ENCODE assay signal across 20 cellular contexts in the genomic region with DNA sequence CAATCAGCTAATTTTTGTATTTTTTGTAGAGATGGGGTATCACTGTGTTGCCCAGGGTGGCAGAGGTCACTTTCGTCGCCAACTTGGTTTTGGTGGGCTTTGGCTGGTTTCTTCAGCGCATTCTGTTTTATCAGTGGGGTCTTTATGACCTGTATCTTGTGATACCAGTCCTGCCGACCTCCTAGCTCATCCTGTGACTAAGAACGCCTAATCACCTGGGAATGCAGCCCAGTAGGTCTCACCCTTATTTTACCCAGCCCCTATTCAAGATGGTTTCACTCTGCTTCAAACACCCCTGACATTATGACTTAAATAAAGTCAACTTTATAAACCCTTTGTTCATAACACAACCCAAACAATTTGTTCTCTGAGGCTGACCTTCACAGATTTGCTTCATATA. TPM values are rescaled to one million over a fixed set of nuclear protein-coding genes. Genes with fewer than 3 reads are reported as not detected.
DNase-seq lines count a peak whose midpoint lies in the region; ATAC-seq, FAIRE-seq and TF ChIP-seq lines count a peak whose summit lies in the region.
"Had no signal": no experiment of that assay in that cellular context is flagged by ENCODE, and none has a peak within 500 bp of the region (broad histone marks: within the 10 kb centered on the region; RNA-seq: fewer than 3 reads in every experiment).

No MANE protein-coding gene starts in this region.

- H3K9me1 ChIP-seq in keratinocyte (ENCODE audit: control insufficient read depth, extremely low read depth, insufficient read depth, low read length) = no peaks in the 10 kb centered on the region

- peaks cover 22% of the 10 kb centered on the region for H3K4me1 Mint-ChIP-seq in neural crest cell

- FAIRE-seq in HepG2 (lab: Jason Lieb, UNC) (no peak), keratinocyte (lab: Jason Lieb, UNC) (no peak)
- FAIRE-seq: A549, D721Med, GM12892, GM18507 had no signal

- H3K4me3 Mint-ChIP-seq in neural crest cell = peak overlapping the region; percentile 46
- H3K4me3 Mint-ChIP-seq: CD4-positive, alpha-beta T cell; H9 had no signal

- H3K27ac Mint-ChIP-seq in neural crest cell (ENCODE audit: unreplicated experiment) = no peak overlapping the region
- H3K27ac Mint-ChIP-seq: CD4-positive, alpha-beta T cell; H9 had no signal

- ATAC-seq in HepG2 (no peak), right lobe of liver (no peak), GM18511 (IDR thresholded peaks at IDR 0.05; ENCODE audit: unreplicated experiment) (no peak)
- ATAC-seq: A549 had no signal

- POLR2A ChIA-PET in HepG2 (lab: Yijun Ruan, JAX) = no interaction called here

- dilution Hi-C loops in keratinocyte (cut with MboI; ENCODE audit: extremely low pct_ligation_motif_present, low sequenced_read_pairs) = no loop called here

- DNase-seq in HepG2 (ENCODE audit: low spot score) (no peak), right lobe of liver (no peak), keratinocyte (ENCODE audit: low read depth, low spot score) (no peak), neural crest cell (ENCODE audit: low read depth, low spot score) (no peak), suprapubic skin (ENCODE audit: low spot score in 2 of 2) (no peak), SKM-1 (lab: John Stamatoyannopoulos, UW; ENCODE audit: unreplicated experiment) (no peak)
- no peak for DNase-seq in activated T-cell treated with anti-CD3 and anti-CD28 coated beads, Interleukin-2, amount 50 U/mL, for 1 hour
- DNase-seq: Caco-2, GDM1, GOT3 had no signal

- WGBS in HepG2 (ENCODE audit: low lambda C conversion rate) = 44% methylated on average over 5 of the region's 5 CpGs
- WGBS in right lobe of liver (ENCODE audit: insufficient coverage, low coverage, low lambda C conversion rate, missing lambda C conversion rate) = 91% methylated on average over 4 of the region's 5 CpGs
- WGBS in suprapubic skin = 77% methylated on average over 5 of the region's 5 CpGs

- TF ChIP-seq CTCF in HepG2 (CRISPR knock-in tag; IDR thresholded peaks at IDR 0.05) (no peak), right lobe of liver (IDR thresholded peaks at IDR 0.05) (no peak), keratinocyte (optimal IDR thresholded peaks at IDR 0.05 in 1 of 3, IDR thresholded peaks at IDR 0.05 in 1 of 3, conservative IDR thresholded peaks at IDR 0.05 in 1 of 3; ENCODE audit: extremely low read depth in 1 of 3, insufficient read depth in 2 of 3, low read length in 3 of 3) (no peak), neural crest cell (conservative IDR thresholded peaks at IDR 0.05) (no peak), suprapubic skin (IDR thresholded peaks at IDR 0.05) (no peak)

- H3K27me3 Mint-ChIP-seq in neural crest cell (ENCODE audit: low read depth) = peaks cover 22% of the 10 kb centered on the region

- no peak for TF ChIP-seq RAD21 in HepG2 (CRISPR knock-in tag; IDR thresholded peaks at IDR 0.05)

- peak overlapping the region; percentile 56 for H3K4me2 ChIP-seq in HepG2 (ENCODE audit: low read depth, low read length)
- H3K4me2 ChIP-seq in keratinocyte (ENCODE audit: control insufficient read depth, extremely low read depth, insufficient read depth, low read depth, low read length) = peak overlapping the region; percentile 14
- H3K4me2 ChIP-seq: A549 had no signal

- no peak for TF ChIP-seq POLR2A in HepG2 (IDR thresholded peaks at IDR 0.05; ENCODE audit: insufficient read depth in 1 of 2, low read depth in 2 of 2, low read length in 2 of 2)
- TF ChIP-seq POLR2A in right lobe of liver (IDR thresholded peaks at IDR 0.05) = no peak
- TF ChIP-seq POLR2A in suprapubic skin (IDR thresholded peaks at IDR 0.05) = no peak

- H3K27ac ChIP-seq in HepG2 (ENCODE audit: extremely low read length, insufficient read depth, low read length) (no peak overlapping the region), right lobe of liver (no peak overlapping the region), keratinocyte (ENCODE audit: control insufficient read depth, insufficient read depth, low read length) (no peak overlapping the region), suprapubic skin (no peak overlapping the region)
- H3K27ac ChIP-seq: 22Rv1, A549, C4-2B had no signal

- TF ChIP-seq EP300 in HepG2 (IDR thresholded peaks at IDR 0.05; ENCODE audit: low read depth in 2 of 2, low read length in 2 of 2) (no peak), HepG2 (CRISPR knock-in tag; IDR thresholded peaks at IDR 0.05; ENCODE audit: borderline replicate concordance) (no peak), suprapubic skin (IDR thresholded peaks at IDR 0.05) (no peak)

- in situ Hi-C loops in HepG2 (cut with HindIII; ENCODE audit: extremely low pct_ligation_motif_present, low pct_unique_long_range_greater_than_20kb) = loop anchor here (5.0 kb wide), 1 partner anchor 87 kb away; a partner anchor contains a TSS

- BruUV-seq in HepG2 (replicated peaks; lab: Mats Ljungman, UMichigan) = no TSS peak

- H2AFZ ChIP-seq in HepG2 (ENCODE audit: low read length) (no peak overlapping the region), keratinocyte (ENCODE audit: control insufficient read depth, low read length) (peak overlapping the region; percentile 31)

- intact Hi-C loops in HepG2 (cut with micrococcal nuclease; ENCODE audit: unreplicated experiment) (loop anchor here (5.0 kb wide), 1 partner anchor 173 kb away; no protein-coding TSS in a partner anchor), right lobe of liver (cut with DNase I) (loop anchor here in 1 of 2 donors (10.0 kb wide), 1 partner anchor 89 kb away; a partner anchor contains a TSS)

- no peaks in the 10 kb centered on the region for H3K36me3 ChIP-seq in HepG2 (replicated peaks in 1 of 2; ENCODE audit: control insufficient read depth in 1 of 2, insufficient read depth in 2 of 2, low read length in 2 of 2)
- no peaks in the 10 kb centered on the region for H3K36me3 ChIP-seq in right lobe of liver
- no peaks in the 10 kb centered on the region for H3K36me3 ChIP-seq in keratinocyte (ENCODE audit: control insufficient read depth in 2 of 2, extremely low read depth in 1 of 2, insufficient read depth in 2 of 2, low read length in 2 of 2)
- H3K36me3 ChIP-seq in suprapubic skin = no peaks in the 10 kb centered on the region

- no peaks in the 10 kb centered on the region for H3K9me3 Mint-ChIP-seq in neural crest cell

- peaks cover 0 to 14% of the 10 kb centered on the region in 2 experiments; a peak in 2 of 5 replicates for H3K27me3 ChIP-seq in HepG2 (ENCODE audit: control insufficient read depth in 1 of 2, insufficient read depth in 2 of 2, low read length in 2 of 2)
- no peaks in the 10 kb centered on the region for H3K27me3 ChIP-seq in right lobe of liver
- no peaks in the 10 kb centered on the region for H3K27me3 ChIP-seq in keratinocyte (ENCODE audit: control insufficient read depth, extremely low read depth, insufficient read depth, low read length)
- H3K27me3 ChIP-seq in suprapubic skin = no peaks in the 10 kb centered on the region

- no peaks in the 10 kb centered on the region for H3K9me3 ChIP-seq in HepG2 (ENCODE audit: low read length)
- H3K9me3 ChIP-seq in right lobe of liver = no peaks in the 10 kb centered on the region
- no peaks in the 10 kb centered on the region for H3K9me3 ChIP-seq in keratinocyte (ENCODE audit: control insufficient read depth, low read depth, low read length)
- no peaks in the 10 kb centered on the region for H3K9me3 ChIP-seq in suprapubic skin

- H3K36me3 Mint-ChIP-seq in neural crest cell (ENCODE audit: low read depth) = peaks cover 6% of the 10 kb centered on the region

- H3K9ac ChIP-seq in HepG2 (ENCODE audit: insufficient read depth, low read depth, low read length) (no peak overlapping the region), keratinocyte (ENCODE audit: control insufficient read depth, extremely low read depth, insufficient read depth, low read length) (no peak overlapping the region)

- H4K20me1 ChIP-seq in HepG2 (ENCODE audit: insufficient read depth, low read length) = no peaks in the 10 kb centered on the region
- no peaks in the 10 kb centered on the region for H4K20me1 ChIP-seq in keratinocyte (ENCODE audit: control insufficient read depth, extremely low read depth, insufficient read depth, low read length)

- peaks cover 59% of the 10 kb centered on the region for H3K4me1 ChIP-seq in HepG2 (ENCODE audit: insufficient read depth, low read length)
- H3K4me1 ChIP-seq in right lobe of liver = peaks cover 0 to 8% (median 3%) of the 10 kb centered on the region in 4 donors
- peaks cover 10% of the 10 kb centered on the region for H3K4me1 ChIP-seq in keratinocyte (ENCODE audit: control insufficient read depth, extremely low read depth, insufficient read depth, low read length)
- peaks cover 21% of the 10 kb centered on the region for H3K4me1 ChIP-seq in suprapubic skin
- H3K4me1 ChIP-seq: A549, Caco-2 had no signal

- H3K79me2 ChIP-seq in HepG2 (ENCODE audit: insufficient read depth, low read length) (no peaks in the 10 kb centered on the region), keratinocyte (ENCODE audit: control insufficient read depth, insufficient read depth, low read length) (no peaks in the 10 kb centered on the region)

- 0 out of 6 replicates have a peak overlapping the region, but pooled peaks of 1 of the 3 experiments have one; percentile 38 for H3K4me3 ChIP-seq in HepG2 (replicated peaks in 1 of 3; ENCODE audit: insufficient read depth in 1 of 3, low read depth in 2 of 3, low read length in 3 of 3)
- no peak overlapping the region for H3K4me3 ChIP-seq in right lobe of liver
- no peak overlapping the region for H3K4me3 ChIP-seq in keratinocyte (ENCODE audit: control insufficient read depth in 2 of 3, extremely low read depth in 1 of 3, insufficient read depth in 2 of 3, low read depth in 1 of 3, low read length in 3 of 3)
- H3K4me3 ChIP-seq in suprapubic skin = no peak overlapping the region
- H3K4me3 ChIP-seq: A549 had no signal

- CTCF ChIA-PET in HepG2 (lab: Yijun Ruan, JAX; ENCODE audit: low intra/inter-chr PET ratio, low total read pairs) = interaction anchor here (1.2 kb wide), 1 partner anchor 85 kb away, joined by 6 read pairs; a partner anchor contains a TSS

RNA-seq across cellular contexts. Expression of a gene that starts 3.0 kb away (rescaled TPM):
- total RNA-seq in HepG2 (2016; rRNA removed; fragmentation: Illumina TruSeq; extraction: Trizol) (5.2 and 6.4 TPM in 2 replicates), right lobe of liver (under 1 TPM in 4 of 6 experiments, not detected in 2; 0.29 to 0.32 (median 0.31) TPM), neural crest cell (2.1 and 2.5 TPM in 2 replicates), suprapubic skin (1 to 10 TPM in 2 of 4 donors, under 1 TPM in 1, not detected in 1; 0.34 to 1.3 (median 1.1) TPM)
- 1.3 and 1.9 TPM in 2 replicates for total RNA-seq in HepG2 (2016; cell fraction: cytosol; rRNA removed; fragmentation: Illumina TruSeq; extraction: Trizol; ENCODE audit: low read depth)
- 5.5 and 5.8 TPM in 2 replicates for total RNA-seq in HepG2 (2016; cell fraction: insoluble cytoplasmic fraction; rRNA removed; fragmentation: Illumina TruSeq; extraction: Trizol)
- total RNA-seq in HepG2 (2016; cell fraction: membrane; rRNA removed; fragmentation: Illumina TruSeq; extraction: Trizol) = 2.1 and 3.0 TPM in 2 replicates
- 6.1 and 6.9 TPM in 2 replicates for total RNA-seq in HepG2 (2016; cell fraction: nucleus; rRNA removed; fragmentation: Illumina TruSeq; extraction: Trizol)
- polyA plus RNA-seq in HepG2 (2011; rRNA removed) (0.46 and 0.52 TPM in 2 replicates), keratinocyte (0.15 to 0.29 TPM (median 0.24 TPM) in 3 replicates)
- polyA plus RNA-seq in HepG2 (2011; cell fraction: cytosol; rRNA removed) = 0.10 and 0.13 TPM in 2 replicates
- polyA plus RNA-seq in HepG2 (2011; cell fraction: nucleus; rRNA removed) = 0.59 and 0.92 TPM in 2 replicates
- polyA plus RNA-seq in HepG2 (2012) = 0.59 and 0.67 TPM in 2 replicates
- polyA plus RNA-seq in HepG2 (2016; cell fraction: cytosol; fragmentation: Illumina TruSeq; extraction: Trizol; ENCODE audit: low read depth) = 0.17 and 0.23 TPM in 2 replicates
- polyA plus RNA-seq in HepG2 (2016; cell fraction: insoluble cytoplasmic fraction; fragmentation: Illumina TruSeq; extraction: Trizol; ENCODE audit: low read depth) = 2.0 and 2.3 TPM in 2 replicates
- polyA plus RNA-seq in HepG2 (2016; cell fraction: membrane; fragmentation: Illumina TruSeq; extraction: Trizol; ENCODE audit: low read depth) = 0.21 and 0.30 TPM in 2 replicates
- 2.1 and 2.6 TPM in 2 replicates for polyA plus RNA-seq in HepG2 (2016; cell fraction: nucleus; fragmentation: Illumina TruSeq; extraction: Trizol; ENCODE audit: insufficient read depth, low read depth)
- polyA minus RNA-seq in HepG2 (2011; rRNA and poly(A)+ RNA removed; ENCODE audit: low replicate concordance) = 0.64 TPM in 1 of 2 replicates, not detected in the other
- polyA minus RNA-seq in HepG2 (2011; cell fraction: cytosol; rRNA and poly(A)+ RNA removed) = 0.62 and 0.79 TPM in 2 replicates
- 6.6 and 6.7 TPM in 2 replicates for polyA minus RNA-seq in HepG2 (2011; cell fraction: nucleus; rRNA and poly(A)+ RNA removed)
- not detected for polyA plus RNA-seq in keratinocyte (2011; ENCODE audit: low read depth)
- 0.04 and 0.06 TPM in 2 replicates for polyA plus RNA-seq in keratinocyte (2011; cell fraction: cytosol; rRNA removed)
- 0.25 and 0.27 TPM in 2 replicates for polyA plus RNA-seq in keratinocyte (2011; cell fraction: nucleus; rRNA removed)
- polyA plus RNA-seq in keratinocyte (2012; ENCODE audit: low replicate concordance) = 0.21 and 0.28 TPM in 2 replicates
- polyA minus RNA-seq in keratinocyte = 0.13 to 0.64 TPM in 2 of 3 replicates, not detected in the other
- polyA minus RNA-seq in keratinocyte (2011; cell fraction: cytosol; rRNA and poly(A)+ RNA removed) = not detected
- polyA minus RNA-seq in keratinocyte (2011; cell fraction: nucleus; rRNA and poly(A)+ RNA removed) = 0.31 and 0.32 TPM in 2 replicates
- total RNA-seq: CD4-positive, alpha-beta T cell had no signal
- polyA plus RNA-seq: A549, BJ had no signal

RNA-seq across cellular contexts. Expression of a gene that starts 8.7 kb away (rescaled TPM):
- 3.2 and 6.0 TPM in 2 replicates for total RNA-seq in HepG2 (2016; rRNA removed; fragmentation: Illumina TruSeq; extraction: Trizol)
- 0.40 and 0.44 TPM in 2 replicates for total RNA-seq in HepG2 (2016; cell fraction: cytosol; rRNA removed; fragmentation: Illumina TruSeq; extraction: Trizol; ENCODE audit: low read depth)
- 3.6 and 4.1 TPM in 2 replicates for total RNA-seq in HepG2 (2016; cell fraction: insoluble cytoplasmic fraction; rRNA removed; fragmentation: Illumina TruSeq; extraction: Trizol)
- total RNA-seq in HepG2 (2016; cell fraction: membrane; rRNA removed; fragmentation: Illumina TruSeq; extraction: Trizol) = 1.1 and 1.6 TPM in 2 replicates
- 3.7 and 4.7 TPM in 2 replicates for total RNA-seq in HepG2 (2016; cell fraction: nucleus; rRNA removed; fragmentation: Illumina TruSeq; extraction: Trizol)
- polyA plus RNA-seq in HepG2 (2011; rRNA removed) = 0.90 and 1.0 TPM in 2 replicates
- polyA plus RNA-seq in HepG2 (2011; cell fraction: cytosol; rRNA removed) = 0.48 and 0.69 TPM in 2 replicates
- polyA plus RNA-seq in HepG2 (2011; cell fraction: nucleus; rRNA removed) = 0.95 and 1.3 TPM in 2 replicates
- polyA plus RNA-seq in HepG2 (2012) = 0.86 and 0.88 TPM in 2 replicates
- polyA plus RNA-seq in HepG2 (2016; cell fraction: cytosol; fragmentation: Illumina TruSeq; extraction: Trizol; ENCODE audit: low read depth) = 0.11 and 0.16 TPM in 2 replicates
- polyA plus RNA-seq in HepG2 (2016; cell fraction: insoluble cytoplasmic fraction; fragmentation: Illumina TruSeq; extraction: Trizol; ENCODE audit: low read depth) = 1.7 and 1.9 TPM in 2 replicates
- 0.32 and 0.49 TPM in 2 replicates for polyA plus RNA-seq in HepG2 (2016; cell fraction: membrane; fragmentation: Illumina TruSeq; extraction: Trizol; ENCODE audit: low read depth)
- 3.0 and 3.1 TPM in 2 replicates for polyA plus RNA-seq in HepG2 (2016; cell fraction: nucleus; fragmentation: Illumina TruSeq; extraction: Trizol; ENCODE audit: insufficient read depth, low read depth)
- 0.02 and 2.0 TPM in 2 replicates for polyA minus RNA-seq in HepG2 (2011; rRNA and poly(A)+ RNA removed; ENCODE audit: low replicate concordance)
- 1.2 TPM in 2 replicates for polyA minus RNA-seq in HepG2 (2011; cell fraction: cytosol; rRNA and poly(A)+ RNA removed)
- polyA minus RNA-seq in HepG2 (2011; cell fraction: nucleus; rRNA and poly(A)+ RNA removed) = 5.0 and 6.2 TPM in 2 replicates
- 1 to 10 TPM; 2.2 to 8.6 (median 3.1) TPM for total RNA-seq in right lobe of liver
- polyA plus RNA-seq in keratinocyte = 0.50 to 1.0 TPM (median 0.88 TPM) in 3 replicates
- 1.4 TPM for polyA plus RNA-seq in keratinocyte (2011; ENCODE audit: low read depth)
- 0.34 and 1.4 TPM in 2 replicates for polyA plus RNA-seq in keratinocyte (2011; cell fraction: cytosol; rRNA removed)
- polyA plus RNA-seq in keratinocyte (2011; cell fraction: nucleus; rRNA removed) = 1.9 and 2.0 TPM in 2 replicates
- 0.81 and 2.4 TPM in 2 replicates for polyA plus RNA-seq in keratinocyte (2012; ENCODE audit: low replicate concordance)
- 0.62 to 1.8 TPM (median 1.8 TPM) in 3 replicates for polyA minus RNA-seq in keratinocyte
- 2.1 TPM for polyA minus RNA-seq in keratinocyte (2011; cell fraction: cytosol; rRNA and poly(A)+ RNA removed)
- 2.2 and 4.1 TPM in 2 replicates for polyA minus RNA-seq in keratinocyte (2011; cell fraction: nucleus; rRNA and poly(A)+ RNA removed)
- total RNA-seq in neural crest cell = 9.4 and 10.0 TPM in 2 replicates
- total RNA-seq in suprapubic skin = 10 to 100 TPM; 11.5 to 18.1 (median 12.3) TPM
- polyA plus RNA-seq: A549 had no signal

RNA-seq across cellular contexts. Expression of a gene that starts 20.3 kb away (rescaled TPM):
- total RNA-seq in HepG2 (2016; rRNA removed; fragmentation: Illumina TruSeq; extraction: Trizol) (4.9 and 5.8 TPM in 2 replicates), right lobe of liver (1 to 10 TPM; 1.1 to 7.4 (median 2.5) TPM), neural crest cell (5.7 and 5.8 TPM in 2 replicates), suprapubic skin (10 to 100 TPM in 3 of 4 donors, 1 to 10 TPM in 1; 6.1 to 22.6 (median 10.4) TPM)
- 0.44 and 1.4 TPM in 2 replicates for total RNA-seq in HepG2 (2016; cell fraction: cytosol; rRNA removed; fragmentation: Illumina TruSeq; extraction: Trizol; ENCODE audit: low read depth)
- 4.8 and 7.4 TPM in 2 replicates for total RNA-seq in HepG2 (2016; cell fraction: insoluble cytoplasmic fraction; rRNA removed; fragmentation: Illumina TruSeq; extraction: Trizol)
- total RNA-seq in HepG2 (2016; cell fraction: membrane; rRNA removed; fragmentation: Illumina TruSeq; extraction: Trizol) = 1.4 and 2.8 TPM in 2 replicates
- total RNA-seq in HepG2 (2016; cell fraction: nucleus; rRNA removed; fragmentation: Illumina TruSeq; extraction: Trizol) = 5.2 and 5.6 TPM in 2 replicates
- polyA plus RNA-seq in HepG2 (2011; rRNA removed) (1.4 and 1.8 TPM in 2 replicates), keratinocyte (3.6 to 4.7 TPM (median 4.5 TPM) in 3 replicates)
- 0.82 and 1.2 TPM in 2 replicates for polyA plus RNA-seq in HepG2 (2011; cell fraction: cytosol; rRNA removed)
- 1.5 and 1.9 TPM in 2 replicates for polyA plus RNA-seq in HepG2 (2011; cell fraction: nucleus; rRNA removed)
- polyA plus RNA-seq in HepG2 (2012) = 2.0 and 2.4 TPM in 2 replicates
- 0.45 and 0.66 TPM in 2 replicates for polyA plus RNA-seq in HepG2 (2016; cell fraction: cytosol; fragmentation: Illumina TruSeq; extraction: Trizol; ENCODE audit: low read depth)
- polyA plus RNA-seq in HepG2 (2016; cell fraction: insoluble cytoplasmic fraction; fragmentation: Illumina TruSeq; extraction: Trizol; ENCODE audit: low read depth) = 4.0 and 5.4 TPM in 2 replicates
- 0.43 and 0.81 TPM in 2 replicates for polyA plus RNA-seq in HepG2 (2016; cell fraction: membrane; fragmentation: Illumina TruSeq; extraction: Trizol; ENCODE audit: low read depth)
- polyA plus RNA-seq in HepG2 (2016; cell fraction: nucleus; fragmentation: Illumina TruSeq; extraction: Trizol; ENCODE audit: insufficient read depth, low read depth) = 13.0 and 14.6 TPM in 2 replicates
- polyA minus RNA-seq in HepG2 (2011; rRNA and poly(A)+ RNA removed; ENCODE audit: low replicate concordance) = 1.7 TPM in 1 of 2 replicates, not detected in the other
- polyA minus RNA-seq in HepG2 (2011; cell fraction: cytosol; rRNA and poly(A)+ RNA removed) = 1.2 and 2.0 TPM in 2 replicates
- 5.8 and 7.9 TPM in 2 replicates for polyA minus RNA-seq in HepG2 (2011; cell fraction: nucleus; rRNA and poly(A)+ RNA removed)
- 4.0 TPM for polyA plus RNA-seq in keratinocyte (2011; ENCODE audit: low read depth)
- polyA plus RNA-seq in keratinocyte (2011; cell fraction: cytosol; rRNA removed) = 3.4 and 3.5 TPM in 2 replicates
- polyA plus RNA-seq in keratinocyte (2011; cell fraction: nucleus; rRNA removed) = 7.8 and 8.1 TPM in 2 replicates
- 3.0 and 6.0 TPM in 2 replicates for polyA plus RNA-seq in keratinocyte (2012; ENCODE audit: low replicate concordance)
- polyA minus RNA-seq in keratinocyte = 0.46 to 4.7 TPM (median 4.3 TPM) in 3 replicates
- polyA minus RNA-seq in keratinocyte (2011; cell fraction: cytosol; rRNA and poly(A)+ RNA removed) = 1.2 TPM
- 3.5 and 6.2 TPM in 2 replicates for polyA minus RNA-seq in keratinocyte (2011; cell fraction: nucleus; rRNA and poly(A)+ RNA removed)
- polyA plus RNA-seq: A549 had no signal
